24 cellular contexts compared by ENCODE assay signal in the genomic region with DNA sequence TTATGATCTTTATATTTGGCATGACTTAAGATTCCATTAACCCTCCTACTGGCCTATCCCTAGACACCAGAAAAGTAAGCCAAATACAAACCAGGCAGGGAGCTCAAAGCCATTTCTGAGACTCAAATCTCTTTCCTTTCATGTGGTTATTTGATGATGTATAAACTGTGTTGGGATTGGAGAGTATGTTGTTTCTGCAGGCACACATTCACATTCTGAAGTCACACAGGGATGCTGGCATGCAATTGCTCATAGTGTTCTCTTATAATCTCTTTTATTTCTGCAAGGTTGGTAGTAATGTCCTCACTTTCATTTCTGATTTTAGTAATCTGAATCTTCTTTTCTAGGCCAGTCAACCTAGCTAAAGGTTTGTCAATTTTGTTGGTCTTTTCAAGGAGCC. TPM values are rescaled to one million over a fixed set of nuclear protein-coding genes. Genes with fewer than 3 reads are reported as not detected.
"Had no signal": no experiment of that assay in that cellular context is flagged by ENCODE, and none has a peak within 500 bp of the region (broad histone marks: within the 10 kb centered on the region; RNA-seq: fewer than 3 reads in every experiment).

No MANE protein-coding gene starts in this region.

- H3K27ac Mint-ChIP-seq: activated CD8-positive, alpha-beta memory T cell treated with anti-CD3 and anti-CD28 coated beads, Interleukin-2, amount 10 ng/mL, durations not matched to agents 7 days and 5 days; activated T-cell treated with anti-CD3 and anti-CD28 coated beads, Interleukin-2, amount 50 U/mL, for 24 hours; activated T-helper 2 cell treated with anti-CD3 and anti-CD28 coated beads, Interferon-gamma antibody, Interleukin-2, Interleukin-4, amounts not matched to agents 10 μg/mL and 5 μg/mL and 100 μg/mL, durations not matched to agents 14 hours and 24 hours and 36 hours; T-cell had no signal

- ATAC-seq: activated CD8-positive, alpha-beta memory T cell treated with anti-CD3 and anti-CD28 coated beads, Interleukin-2, amount 10 ng/mL, durations not matched to agents 7 days and 5 days; T-cell had no signal

- H3K36me3 Mint-ChIP-seq: activated CD8-positive, alpha-beta memory T cell treated with anti-CD3 and anti-CD28 coated beads, Interleukin-2, amount 10 ng/mL, durations not matched to agents 7 days and 5 days; brain; T-cell had no signal

- H3K4me3 ChIP-seq: cardiac muscle cell had no signal

- H3K4me3 Mint-ChIP-seq: activated CD8-positive, alpha-beta memory T cell treated with anti-CD3 and anti-CD28 coated beads, Interleukin-2, amount 10 ng/mL, durations not matched to agents 7 days and 5 days; activated T-cell treated with anti-CD3 and anti-CD28 coated beads, Interleukin-2, amount 50 U/mL, for 24 hours; brain; T-cell had no signal

- H3K9me3 Mint-ChIP-seq: activated T-cell treated with anti-CD3 and anti-CD28 coated beads, Interleukin-2, amount 50 U/mL, for 24 hours; activated T-helper 2 cell treated with anti-CD3 and anti-CD28 coated beads, Interferon-gamma antibody, Interleukin-2, Interleukin-4, amounts not matched to agents 10 μg/mL and 5 μg/mL and 100 μg/mL, durations not matched to agents 14 hours and 24 hours and 36 hours; T-cell had no signal

- H3K27me3 Mint-ChIP-seq: activated CD8-positive, alpha-beta memory T cell treated with anti-CD3 and anti-CD28 coated beads, Interleukin-2, amount 10 ng/mL, durations not matched to agents 7 days and 5 days; activated T-cell treated with anti-CD3 and anti-CD28 coated beads, Interleukin-2, amount 50 U/mL, for 24 hours had no signal

- H3K36me3 ChIP-seq: cardiac muscle cell had no signal

- H3K27ac ChIP-seq: cardiac muscle cell, VCaP had no signal

- DNase-seq: activated CD4-positive, CD25-positive, alpha-beta regulatory T cell; activated CD8-positive, alpha-beta memory T cell treated with anti-CD3 and anti-CD28 coated beads, Interleukin-2, amount 10 ng/mL, durations not matched to agents 7 days and 5 days; activated gamma-delta T cell treated with Interleukin-2 at 50 U/mL for 16 hours; activated naive CD4-positive, alpha-beta T cell treated with anti-CD3 and anti-CD28 coated beads, Interleukin-2, amount 50 U/mL, for 16 hours; activated T-cell treated with anti-CD3 and anti-CD28 coated beads, Interleukin-2, amount 50 U/mL, for 24 hours; aorta; Karpas-422; MM.1S; NCI-H1105; NCI-H1436; NCI-H1694 treated with DMSO at 0.1 percent for 48 hours; NCI-H2029 treated with DMSO at 0.1 percent for 48 hours; NCI-H345; NCI-H510A; NCI-H526 treated with DMSO at 0.1 percent for 48 hours; NCI-H82; SIG-M5; T-cell had no signal

RNA-seq across cellular contexts. Expression of a gene that starts 5.7 kb away (rescaled TPM):
- total RNA-seq: OCI-LY7; T-helper 2 cell treated with Interferon-gamma antibody and Interleukin-4, amounts not matched to agents 100 ng/mL and 5 ng/mL, for 36 hours had no signal
